ENCODE assay signal across 8 cellular contexts in genomic region chr21:37364722-37365121, GRCh38. TPM values are rescaled to one million over a fixed set of nuclear protein-coding genes. Genes with fewer than 3 reads are reported as not detected.
DNase-seq lines count a peak whose midpoint lies in the region; ATAC-seq and TF ChIP-seq lines count a peak whose summit lies in the region.

No MANE protein-coding gene starts in this region.

- H3K9me3 Mint-ChIP-seq in endothelial cell (ENCODE audit: unreplicated experiment) (no peaks in the 10 kb centered on the region), osteocyte (ENCODE audit: unreplicated experiment) (no peaks in the 10 kb centered on the region)

- H3K27me3 ChIP-seq in DND-41 (ENCODE audit: insufficient read depth, low read length, poor library complexity): no peaks in the 10 kb centered on the region

- H3K27me3 Mint-ChIP-seq in endothelial cell (ENCODE audit: unreplicated experiment): peaks cover 12% of the 10 kb centered on the region
- H3K27me3 Mint-ChIP-seq in osteocyte (ENCODE audit: unreplicated experiment): no peaks in the 10 kb centered on the region

- peaks cover 8% of the 10 kb centered on the region; the same call in 1 of the 2 replicates for H3K36me3 ChIP-seq in DND-41 (ENCODE audit: insufficient read depth, low read length)

- H3K79me2 ChIP-seq in DND-41 (ENCODE audit: insufficient read depth, low read length): peaks cover 36% of the 10 kb centered on the region

- no peak overlapping the region for H2AFZ ChIP-seq in DND-41 (ENCODE audit: low read depth, low read length)

- TF ChIP-seq CTCF in DND-41 (IDR thresholded peaks at IDR 0.05; ENCODE audit: borderline replicate concordance, extremely low read depth, low read length, poor library complexity, severe bottlenecking) (no peak), endothelial cell (IDR thresholded peaks at IDR 0.05; ENCODE audit: unreplicated experiment) (no peak), osteocyte (IDR thresholded peaks at IDR 0.05) (no peak)

- H3K27ac ChIP-seq in DND-41 (ENCODE audit: low read length): no peak overlapping the region

- peaks cover 25% of the 10 kb centered on the region for H3K4me1 ChIP-seq in DND-41 (ENCODE audit: insufficient read depth, low read length)

- peak overlapping the region; percentile 86 for H3K4me2 ChIP-seq in DND-41 (ENCODE audit: insufficient read depth, low read length)

- DNase-seq in DND-41: no peak
- peak; percentile 65 for DNase-seq in NOMO-1 treated with DMSO at 0.1 percent for 48 hours (lab: John Stamatoyannopoulos, UW; ENCODE audit: unreplicated experiment)
- no peak for DNase-seq in endothelial cell (ENCODE audit: low spot score)
- DNase-seq in osteocyte (ENCODE audit: extremely low spot score, unreplicated experiment): no peak
- no peak for DNase-seq in SIG-M5 treated with dmso at 0.1 percent for 504 hours (lab: John Stamatoyannopoulos, UW; ENCODE audit: unreplicated experiment)

- H4K20me1 ChIP-seq in DND-41 (ENCODE audit: insufficient read depth, low read length): peaks cover 20% of the 10 kb centered on the region

- H3K4me1 Mint-ChIP-seq in endothelial cell (ENCODE audit: unreplicated experiment) (peaks cover 32% of the 10 kb centered on the region), osteocyte (ENCODE audit: unreplicated experiment) (peaks cover 18% of the 10 kb centered on the region)

- no peaks in the 10 kb centered on the region for H3K9me3 ChIP-seq in DND-41 (ENCODE audit: insufficient read depth, low read length, severe bottlenecking)

- H3K9ac ChIP-seq in DND-41 (ENCODE audit: low read depth, low read length): peak overlapping the region; percentile 99; the same call in 1 of the 2 replicates

- ATAC-seq in DND-41 (ENCODE audit: insufficient read depth, low read depth) (no peak), GM21360 (IDR thresholded peaks at IDR 0.05; ENCODE audit: unreplicated experiment) (no peak), HG03139 (IDR thresholded peaks at IDR 0.05; ENCODE audit: unreplicated experiment) (no peak), GM21390 (IDR thresholded peaks at IDR 0.05; ENCODE audit: unreplicated experiment) (no peak)

- peaks cover 14% of the 10 kb centered on the region for H3K36me3 Mint-ChIP-seq in endothelial cell (ENCODE audit: low read depth, unreplicated experiment)
- no peaks in the 10 kb centered on the region for H3K36me3 Mint-ChIP-seq in osteocyte (ENCODE audit: unreplicated experiment)

- H3K27ac Mint-ChIP-seq in endothelial cell (ENCODE audit: unreplicated experiment): peak overlapping the region; percentile 89
- peak overlapping the region; percentile 34 for H3K27ac Mint-ChIP-seq in osteocyte (ENCODE audit: unreplicated experiment)

- H3K4me3 ChIP-seq in DND-41 (ENCODE audit: low read depth in 1 of 2, low read length in 2 of 2): no peak overlapping the region

- H3K4me3 Mint-ChIP-seq in endothelial cell (ENCODE audit: unreplicated experiment) (peak overlapping the region; percentile 96), osteocyte (ENCODE audit: unreplicated experiment) (peak overlapping the region; percentile 82)

RNA-seq across cellular contexts. Expression of gene DYRK1A, which starts 1.9 kb away (rescaled TPM):
- total RNA-seq in endothelial cell (ENCODE audit: unreplicated experiment): 87.5 TPM
- 58.4 and 63.2 TPM in 2 replicates for total RNA-seq in osteocyte
